ENCODE assay signal across 8 cellular contexts in genomic region chr11:12963789-12964536, GRCh38. TPM values are rescaled to one million over a fixed set of nuclear protein-coding genes. Genes with fewer than 3 reads are reported as not detected.
A peak's percentile ranks its signal among the peaks of the same experiment; 100 is the strongest.
DNase-seq lines count a peak whose midpoint lies in the region; ATAC-seq and TF ChIP-seq lines count a peak whose summit lies in the region.

No MANE protein-coding gene starts in this region.

- no peaks in the 10 kb centered on the region for H3K4me1 Mint-ChIP-seq in activated CD4-positive, alpha-beta T cell treated with anti-CD3 and anti-CD28 coated beads, Interleukin-2, amount 10 ng/mL, durations not matched to agents 24 days and 14 days

- no peaks in the 10 kb centered on the region for H3K27me3 ChIP-seq in lung (ENCODE audit: control insufficient read depth, insufficient read depth)

- ATAC-seq in Right ventricle myocardium inferior (peak; percentile 80), HG02938 (IDR thresholded peaks at IDR 0.05; ENCODE audit: unreplicated experiment) (peak; percentile 85), lung (ENCODE audit: insufficient read depth, low FRiP score) (peak; percentile 78)

- H3K27me3 Mint-ChIP-seq in activated CD4-positive, alpha-beta T cell treated with anti-CD3 and anti-CD28 coated beads, Interleukin-2, amount 10 ng/mL, durations not matched to agents 24 days and 14 days: peaks cover 13% of the 10 kb centered on the region

- H3K36me3 ChIP-seq in lung (ENCODE audit: control insufficient read depth in 2 of 2, insufficient read depth in 2 of 2, low read length in 2 of 2): no peaks in the 10 kb centered on the region

- no peak overlapping the region for H3K27ac Mint-ChIP-seq in activated CD4-positive, alpha-beta T cell treated with anti-CD3 and anti-CD28 coated beads, Interleukin-2, amount 10 ng/mL, durations not matched to agents 24 days and 14 days

- DNase-seq in Right ventricle myocardium inferior (ENCODE audit: missing footprints) (no peak), cardiac septum (ENCODE audit: low spot score) (no peak), NCI-H2227 (lab: John Stamatoyannopoulos, UW; ENCODE audit: unreplicated experiment) (peak; percentile 82), dedifferentiated amniotic fluid mesenchymal stem cell (ENCODE audit: extremely low spot score) (peak; percentile 28), lung (ENCODE audit: low spot score) (peak; percentile 65)
- peak; percentile 87 for DNase-seq in activated CD4-positive, alpha-beta T cell treated with anti-CD3 and anti-CD28 coated beads, Interleukin-2, amount 10 ng/mL, durations not matched to agents 24 days and 14 days
- DNase-seq in stimulated activated CD8-positive, alpha-beta memory T cell treated with anti-CD3 and anti-CD28 coated beads, Interleukin-12 subunit alpha, Interleukin-12 subunit beta, amount 100 ng/mL, for 4 hours (ENCODE audit: low read depth): peak; percentile 21

- 16 to 19% methylated on average over 13 of the region's 13 CpGs for WGBS in lung, 2 donors

- no peaks in the 10 kb centered on the region for H3K4me1 ChIP-seq in lung (ENCODE audit: control insufficient read depth in 2 of 2, insufficient read depth in 2 of 2, low read length in 2 of 2)

- H3K4me3 ChIP-seq in lung: no peak overlapping the region

- no peak overlapping the region for H3K4me3 Mint-ChIP-seq in activated CD4-positive, alpha-beta T cell treated with anti-CD3 and anti-CD28 coated beads, Interleukin-2, amount 10 ng/mL, durations not matched to agents 24 days and 14 days

- H3K9me3 Mint-ChIP-seq in activated CD4-positive, alpha-beta T cell treated with anti-CD3 and anti-CD28 coated beads, Interleukin-2, amount 10 ng/mL, durations not matched to agents 24 days and 14 days: no peaks in the 10 kb centered on the region

- H3K36me3 Mint-ChIP-seq in activated CD4-positive, alpha-beta T cell treated with anti-CD3 and anti-CD28 coated beads, Interleukin-2, amount 10 ng/mL, durations not matched to agents 24 days and 14 days (ENCODE audit: low read depth): no peaks in the 10 kb centered on the region

- intact Hi-C loops in Right ventricle myocardium inferior (cut with DNase I): loop anchor here (10.0 kb wide), 2 partner anchors 221 to 381 kb away; no protein-coding TSS in a partner anchor
- intact Hi-C loops in cardiac septum (cut with DNase I): loop anchor here (5.0 to 10.0 kb wide), 2 partner anchors 218 to 381 kb away; no protein-coding TSS in a partner anchor
- intact Hi-C loops in activated CD4-positive, alpha-beta T cell treated with anti-CD3 and anti-CD28 coated beads, Interleukin-2, amount 10 ng/mL, durations not matched to agents 24 days and 14 days (cut with micrococcal nuclease): loop anchor here (1.0 kb wide), 2 partner anchors 219 to 380 kb away; no protein-coding TSS in a partner anchor

- TF ChIP-seq CTCF in lung (IDR thresholded peaks at IDR 0.05; ENCODE audit: control extremely low read depth, extremely low read depth): peak; percentile 69

- no peaks in the 10 kb centered on the region for H3K9me3 ChIP-seq in lung (ENCODE audit: control insufficient read depth in 2 of 2, insufficient read depth in 1 of 2, low read length in 1 of 2)

- H3K27ac ChIP-seq in lung (ENCODE audit: low read depth in 1 of 2, low read length in 1 of 2): no peak overlapping the region

RNA-seq across cellular contexts. Expression of gene RASSF10, which starts 45.2 kb away (rescaled TPM):
- total RNA-seq in Right ventricle myocardium inferior: 0.19 TPM
- total RNA-seq in cardiac septum: 0.08 TPM
- not detected in 2 replicates for total RNA-seq in activated CD4-positive, alpha-beta T cell treated with anti-CD3 and anti-CD28 coated beads, Interleukin-2, amount 10 ng/mL, durations not matched to agents 24 days and 14 days
- total RNA-seq in lung: 10 to 100 TPM; 10.0 to 12.2 TPM
- polyA plus RNA-seq in lung: 1 to 10 TPM; 1.7 to 2.2 TPM

Comparison
In these comparisons a context has a peak if more than half of its experiments do, and no peak if none do; other contexts are left out.
1. DNase-seq: peak in NCI-H2227 (single experiment), activated CD4-positive, alpha-beta T cell treated with anti-CD3 and anti-CD28 coated beads, Interleukin-2, amount 10 ng/mL, durations not matched to agents 24 days and 14 days (single experiment), dedifferentiated amniotic fluid mesenchymal stem cell (single experiment), lung (single experiment) and stimulated activated CD8-positive, alpha-beta memory T cell treated with anti-CD3 and anti-CD28 coated beads, Interleukin-12 subunit alpha, Interleukin-12 subunit beta, amount 100 ng/mL, for 4 hours (single experiment); none in Right ventricle myocardium inferior (single experiment) and cardiac septum (single experiment).
2. Peak in every context shown above with its lines, with median percentiles within 50 percentile points of each other: ATAC-seq.